15 cellular contexts compared by ENCODE assay signal in genomic region chr6:158801655-158802294, GRCh38. TPM values are rescaled to one million over a fixed set of nuclear protein-coding genes. Genes with fewer than 3 reads are reported as not detected.
DNase-seq lines count a peak whose midpoint lies in the region; ATAC-seq, FAIRE-seq and TF ChIP-seq lines count a peak whose summit lies in the region.
"Had no signal": no experiment of that assay in that cellular context is flagged by ENCODE, and none has a peak within 500 bp of the region (broad histone marks: within the 10 kb centered on the region; RNA-seq: fewer than 3 reads in every experiment).

No MANE protein-coding gene starts in this region.

- H3K27me3 ChIP-seq in astrocyte (ENCODE audit: insufficient read depth, low read length) (no peaks in the 10 kb centered on the region), right lobe of liver (no peaks in the 10 kb centered on the region)

- H4K20me1 ChIP-seq in astrocyte (ENCODE audit: insufficient read depth, low read length): peaks cover 41% of the 10 kb centered on the region

- no peak for TF ChIP-seq CTCF in astrocyte (IDR thresholded peaks at IDR 0.05; ENCODE audit: insufficient read depth, low read depth, low read length)
- no peak for TF ChIP-seq CTCF in right lobe of liver (IDR thresholded peaks at IDR 0.05)
- no peak for TF ChIP-seq CTCF in type B pancreatic cell (conservative IDR thresholded peaks at IDR 0.05)

- no peak for FAIRE-seq in astrocyte (lab: Jason Lieb, UNC)

- intact Hi-C loops in right lobe of liver (cut with DNase I): no loop called here

- no peaks in the 10 kb centered on the region for H3K9me3 ChIP-seq in astrocyte (ENCODE audit: insufficient read depth, low read depth, low read length)
- H3K9me3 ChIP-seq in right lobe of liver: no peaks in the 10 kb centered on the region
- H3K9me3 ChIP-seq: thoracic aorta had no signal

- no peak overlapping the region for H2AFZ ChIP-seq in astrocyte (ENCODE audit: low read depth, low read length)

- H3K27ac Mint-ChIP-seq in activated naive CD8-positive, alpha-beta T cell: peak overlapping the region; percentile 34
- H3K27ac Mint-ChIP-seq in activated naive CD8-positive, alpha-beta T cell treated with anti-CD3 and anti-CD28 coated beads, Interleukin-2, amount 50 U/mL, for 24 hours: no peak overlapping the region
- H3K27ac Mint-ChIP-seq in astrocyte (ENCODE audit: unreplicated experiment): peak overlapping the region; percentile 27
- peak overlapping the region; percentile 93 for H3K27ac Mint-ChIP-seq in type B pancreatic cell

- DNase-seq in activated naive CD8-positive, alpha-beta T cell treated with anti-CD3 and anti-CD28 coated beads, Interleukin-2, amount 50 U/mL, for 24 hours: no peak
- DNase-seq in astrocyte (ENCODE audit: low read depth): no peak
- DNase-seq in right lobe of liver: peak in 2 of 3 donors; percentile 42 to 88
- no peak for DNase-seq in type B pancreatic cell (ENCODE audit: extremely low spot score, unreplicated experiment)
- no peak for DNase-seq in NOMO-1 (lab: John Stamatoyannopoulos, UW; ENCODE audit: unreplicated experiment in 2 of 2)
- DNase-seq: activated naive CD4-positive, alpha-beta T cell treated with Interleukin-2 at 50 U/mL for 16 hours; head of caudate nucleus; natural killer cell; NCI-H146; PC-3; stimulated activated CD4-positive, alpha-beta T cell treated with anti-CD3 and anti-CD28 coated beads, Interleukin-4, amount 100 ng/mL, for 1 hour had no signal

- 64% methylated on average over 6 of the region's 7 CpGs for WGBS in right lobe of liver (ENCODE audit: insufficient coverage, low coverage, low lambda C conversion rate, missing lambda C conversion rate)

- peak overlapping the region; percentile 44 for H3K4me3 Mint-ChIP-seq in activated naive CD8-positive, alpha-beta T cell
- no peak overlapping the region for H3K4me3 Mint-ChIP-seq in activated naive CD8-positive, alpha-beta T cell treated with anti-CD3 and anti-CD28 coated beads, Interleukin-2, amount 50 U/mL, for 24 hours
- H3K4me3 Mint-ChIP-seq in astrocyte (ENCODE audit: unreplicated experiment): no peak overlapping the region
- H3K4me3 Mint-ChIP-seq in type B pancreatic cell: peak overlapping the region; percentile 65

- H3K4me2 ChIP-seq in astrocyte (ENCODE audit: low read length): no peak overlapping the region

- H3K27ac ChIP-seq in astrocyte (ENCODE audit: low read depth, low read length) (no peak overlapping the region), right lobe of liver (peak overlapping the region in 1 of 3 donors; percentile 83)
- H3K27ac ChIP-seq: thoracic aorta had no signal

- H3K27me3 Mint-ChIP-seq in activated naive CD8-positive, alpha-beta T cell: no peaks in the 10 kb centered on the region
- H3K27me3 Mint-ChIP-seq in activated naive CD8-positive, alpha-beta T cell treated with anti-CD3 and anti-CD28 coated beads, Interleukin-2, amount 50 U/mL, for 24 hours: no peaks in the 10 kb centered on the region
- no peaks in the 10 kb centered on the region for H3K27me3 Mint-ChIP-seq in astrocyte (ENCODE audit: low read depth, unreplicated experiment)
- H3K27me3 Mint-ChIP-seq in type B pancreatic cell: no peaks in the 10 kb centered on the region

- H3K4me1 ChIP-seq in astrocyte (ENCODE audit: insufficient read depth, low read length) (peaks cover 38% of the 10 kb centered on the region), right lobe of liver (peaks cover 0 to 65% (median 15%) of the 10 kb centered on the region in 4 donors)

- peaks cover 95% of the 10 kb centered on the region for H3K79me2 ChIP-seq in astrocyte (ENCODE audit: insufficient read depth, low read length)

- H3K36me3 Mint-ChIP-seq in activated naive CD8-positive, alpha-beta T cell: peaks cover 23% of the 10 kb centered on the region
- H3K36me3 Mint-ChIP-seq in activated naive CD8-positive, alpha-beta T cell treated with anti-CD3 and anti-CD28 coated beads, Interleukin-2, amount 50 U/mL, for 24 hours (ENCODE audit: low read depth): peaks cover 32% of the 10 kb centered on the region
- peaks cover 1% of the 10 kb centered on the region for H3K36me3 Mint-ChIP-seq in astrocyte (ENCODE audit: low read depth, unreplicated experiment)
- H3K36me3 Mint-ChIP-seq in type B pancreatic cell: peaks cover 24% of the 10 kb centered on the region
- H3K36me3 Mint-ChIP-seq: natural killer cell had no signal

- H3K4me3 ChIP-seq in astrocyte (ENCODE audit: insufficient read depth, low read depth, low read length) (no peak overlapping the region), right lobe of liver (no peak overlapping the region)
- H3K4me3 ChIP-seq: thoracic aorta had no signal

- H3K9ac ChIP-seq in astrocyte (ENCODE audit: low read length): no peak overlapping the region

- H3K4me1 Mint-ChIP-seq in activated naive CD8-positive, alpha-beta T cell (ENCODE audit: low read depth): peaks cover 93% of the 10 kb centered on the region
- peaks cover 96% of the 10 kb centered on the region for H3K4me1 Mint-ChIP-seq in activated naive CD8-positive, alpha-beta T cell treated with anti-CD3 and anti-CD28 coated beads, Interleukin-2, amount 50 U/mL, for 24 hours
- H3K4me1 Mint-ChIP-seq in astrocyte (ENCODE audit: low read depth, unreplicated experiment) (peaks cover 52% of the 10 kb centered on the region), type B pancreatic cell (ENCODE audit: unreplicated experiment) (peaks cover 59% of the 10 kb centered on the region)

- ATAC-seq in activated naive CD8-positive, alpha-beta T cell treated with anti-CD3 and anti-CD28 coated beads, Interleukin-2, amount 50 U/mL, for 24 hours: no peak
- ATAC-seq in right lobe of liver: peak; percentile 34 to 55 (median 45)
- no peak for ATAC-seq in GM19351 (IDR thresholded peaks at IDR 0.05; ENCODE audit: unreplicated experiment)
- ATAC-seq in HG03520 (IDR thresholded peaks at IDR 0.05; ENCODE audit: unreplicated experiment): no peak
- ATAC-seq: natural killer cell, PC-3 had no signal

- H3K36me3 ChIP-seq in astrocyte (ENCODE audit: insufficient read depth, low read length) (no peaks in the 10 kb centered on the region), right lobe of liver (no peaks in the 10 kb centered on the region)
- H3K36me3 ChIP-seq: thoracic aorta had no signal

- no peak for TF ChIP-seq POLR2A in right lobe of liver (IDR thresholded peaks at IDR 0.05)

- H3K9me3 Mint-ChIP-seq in activated naive CD8-positive, alpha-beta T cell (ENCODE audit: low read depth): no peaks in the 10 kb centered on the region
- H3K9me3 Mint-ChIP-seq in activated naive CD8-positive, alpha-beta T cell treated with anti-CD3 and anti-CD28 coated beads, Interleukin-2, amount 50 U/mL, for 24 hours: no peaks in the 10 kb centered on the region
- H3K9me3 Mint-ChIP-seq in astrocyte (ENCODE audit: unreplicated experiment) (no peaks in the 10 kb centered on the region), type B pancreatic cell (no peaks in the 10 kb centered on the region)
- H3K9me3 Mint-ChIP-seq: natural killer cell had no signal

RNA-seq across cellular contexts. Expression of gene EZR, which starts 17.4 kb away (rescaled TPM):
- total RNA-seq in astrocyte: 171 and 254 TPM in 2 replicates
- total RNA-seq in right lobe of liver: 100 to 1,000 TPM in 1 of 6 experiments, 10 to 100 TPM in 5; 26.4 to 161 (median 35.9) TPM
- 166 and 349 TPM in 2 replicates for total RNA-seq in type B pancreatic cell (ENCODE audit: low replicate concordance)

Comparison
In these comparisons a context has a peak if more than half of its experiments do, and no peak if none do; other contexts are left out.
1. H3K4me3 Mint-ChIP-seq: peak in activated naive CD8-positive, alpha-beta T cell (single experiment) and type B pancreatic cell (single experiment); none in activated naive CD8-positive, alpha-beta T cell treated with anti-CD3 and anti-CD28 coated beads, Interleukin-2, amount 50 U/mL, for 24 hours (single experiment) and astrocyte (single experiment).
2. ATAC-seq: peak in right lobe of liver (4 of 4); none in activated naive CD8-positive, alpha-beta T cell treated with anti-CD3 and anti-CD28 coated beads, Interleukin-2, amount 50 U/mL, for 24 hours (single experiment), GM19351 (single experiment) and HG03520 (single experiment).
3. DNase-seq: peak in right lobe of liver (2 of 3); none in activated naive CD8-positive, alpha-beta T cell treated with anti-CD3 and anti-CD28 coated beads, Interleukin-2, amount 50 U/mL, for 24 hours (single experiment), astrocyte (single experiment), type B pancreatic cell (single experiment) and NOMO-1 (0 of 2).